ENCODE assay signal across 1 cellular context in the genomic region with DNA sequence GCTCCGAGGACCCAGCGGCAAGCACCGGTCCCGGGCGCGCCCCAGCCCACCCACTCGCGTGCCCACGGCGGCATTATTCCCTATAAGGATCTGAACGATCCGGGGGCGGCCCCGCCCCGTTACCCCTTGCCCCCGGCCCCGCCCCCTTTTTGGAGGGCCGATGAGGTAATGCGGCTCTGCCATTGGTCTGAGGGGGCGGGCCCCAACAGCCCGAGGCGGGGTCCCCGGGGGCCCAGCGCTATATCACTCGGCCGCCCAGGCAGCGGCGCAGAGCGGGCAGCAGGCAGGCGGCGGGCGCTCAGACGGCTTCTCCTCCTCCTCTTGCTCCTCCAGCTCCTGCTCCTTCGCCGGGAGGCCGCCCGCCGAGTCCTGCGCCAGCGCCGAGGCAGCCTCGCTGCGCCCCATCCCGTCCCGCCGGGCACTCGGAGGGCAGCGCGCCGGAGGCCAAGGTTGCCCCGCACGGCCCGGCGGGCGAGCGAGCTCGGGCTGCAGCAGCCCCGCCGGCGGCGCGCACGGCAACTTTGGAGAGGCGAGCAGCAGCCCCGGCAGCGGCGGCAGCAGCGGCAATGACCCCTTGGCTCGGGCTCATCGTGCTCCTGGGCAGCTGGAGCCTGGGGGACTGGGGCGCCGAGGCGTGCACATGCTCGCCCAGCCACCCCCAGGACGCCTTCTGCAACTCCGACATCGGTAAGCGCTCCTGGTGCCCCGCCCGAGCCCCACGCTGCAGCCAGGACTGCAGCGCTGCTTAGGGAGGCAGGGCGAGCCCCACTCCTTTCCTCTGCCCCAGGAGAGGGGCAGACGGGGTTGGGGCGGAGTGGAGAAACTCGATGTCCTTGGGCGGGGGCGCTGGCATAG.
TF ChIP-seq lines count a peak whose summit lies in the region.

Gene TIMP3, plus strand, starts transcription at position 270 of the 855 bp plus-strand sequence. Its CDS starts 297 bp downstream, at position 567.

TF ChIP-seq in HepG2, 621 proteins besides CTCF, POLR2A, EP300 and RAD21 (continued from another document and continues in another):
- TF ChIP-seq ZHX2 (IDR thresholded peaks at IDR 0.05; ENCODE audit: low read depth) = no peak
- TF ChIP-seq ZHX2 (CRISPR knock-in tag; IDR thresholded peaks at IDR 0.05; ENCODE audit: borderline replicate concordance) = 0 out of 2 replicates have a peak, but pooled peaks have one; percentile 28
- TF ChIP-seq, protein P1, sequence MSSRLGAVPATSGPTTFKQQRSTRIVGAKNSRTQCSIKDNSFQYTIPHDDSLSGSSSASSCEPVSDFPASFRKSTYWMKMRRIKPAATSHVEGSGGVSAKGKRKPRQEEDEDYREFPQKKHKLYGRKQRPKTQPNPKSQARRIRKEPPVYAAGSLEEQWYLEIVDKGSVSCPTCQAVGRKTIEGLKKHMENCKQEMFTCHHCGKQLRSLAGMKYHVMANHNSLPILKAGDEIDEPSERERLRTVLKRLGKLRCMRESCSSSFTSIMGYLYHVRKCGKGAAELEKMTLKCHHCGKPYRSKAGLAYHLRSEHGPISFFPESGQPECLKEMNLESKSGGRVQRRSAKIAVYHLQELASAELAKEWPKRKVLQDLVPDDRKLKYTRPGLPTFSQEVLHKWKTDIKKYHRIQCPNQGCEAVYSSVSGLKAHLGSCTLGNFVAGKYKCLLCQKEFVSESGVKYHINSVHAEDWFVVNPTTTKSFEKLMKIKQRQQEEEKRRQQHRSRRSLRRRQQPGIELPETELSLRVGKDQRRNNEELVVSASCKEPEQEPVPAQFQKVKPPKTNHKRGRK (CRISPR knock-in tag; IDR thresholded peaks at IDR 0.05) = no peak
- TF ChIP-seq ZNF224 (CRISPR knock-in tag; IDR thresholded peaks at IDR 0.05) = no peak
- no peak for TF ChIP-seq ZBTB4 (CRISPR knock-in tag; IDR thresholded peaks at IDR 0.05; ENCODE audit: borderline replicate concordance)
- TF ChIP-seq, protein P2, sequence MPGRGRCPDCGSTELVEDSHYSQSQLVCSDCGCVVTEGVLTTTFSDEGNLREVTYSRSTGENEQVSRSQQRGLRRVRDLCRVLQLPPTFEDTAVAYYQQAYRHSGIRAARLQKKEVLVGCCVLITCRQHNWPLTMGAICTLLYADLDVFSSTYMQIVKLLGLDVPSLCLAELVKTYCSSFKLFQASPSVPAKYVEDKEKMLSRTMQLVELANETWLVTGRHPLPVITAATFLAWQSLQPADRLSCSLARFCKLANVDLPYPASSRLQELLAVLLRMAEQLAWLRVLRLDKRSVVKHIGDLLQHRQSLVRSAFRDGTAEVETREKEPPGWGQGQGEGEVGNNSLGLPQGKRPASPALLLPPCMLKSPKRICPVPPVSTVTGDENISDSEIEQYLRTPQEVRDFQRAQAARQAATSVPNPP (CRISPR knock-in tag; IDR thresholded peaks at IDR 0.05) = no peak
- TF ChIP-seq ELK4 (CRISPR knock-in tag; IDR thresholded peaks at IDR 0.05; ENCODE audit: borderline replicate concordance) = no peak
- TF ChIP-seq KMT2A (CRISPR knock-in tag; IDR thresholded peaks at IDR 0.05) = no peak
- TF ChIP-seq MTA1 (CRISPR knock-in tag; IDR thresholded peaks at IDR 0.05; ENCODE audit: borderline replicate concordance) = no peak
- no peak for TF ChIP-seq JDP2 (CRISPR knock-in tag; IDR thresholded peaks at IDR 0.05; ENCODE audit: borderline replicate concordance)
- TF ChIP-seq NKX3-1 (CRISPR knock-in tag; IDR thresholded peaks at IDR 0.05) = no peak
- no peak for TF ChIP-seq REPIN1 (CRISPR knock-in tag; IDR thresholded peaks at IDR 0.05; ENCODE audit: borderline replicate concordance, low read depth)
- TF ChIP-seq, protein P3, sequence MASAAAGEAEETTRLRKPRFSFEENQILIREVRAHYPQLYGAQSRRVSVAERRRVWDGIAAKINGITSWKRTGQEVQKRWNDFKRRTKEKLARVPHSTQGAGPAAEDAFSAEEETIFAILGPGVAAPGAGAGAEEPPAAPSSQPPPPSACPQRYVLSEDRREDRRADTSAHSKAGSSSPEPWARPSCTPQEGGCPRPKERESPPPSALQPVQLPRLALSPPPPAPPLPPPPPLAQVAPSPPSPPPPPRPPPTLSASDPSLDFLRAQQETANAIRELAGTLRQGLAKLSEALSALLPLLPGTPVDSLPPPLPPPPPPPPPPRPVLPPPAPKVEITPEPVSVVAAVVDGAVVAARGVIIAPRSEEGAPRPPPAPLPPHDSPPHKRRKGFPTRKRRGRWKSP (CRISPR knock-in tag; IDR thresholded peaks at IDR 0.05) = no peak
- TF ChIP-seq, protein P4, sequence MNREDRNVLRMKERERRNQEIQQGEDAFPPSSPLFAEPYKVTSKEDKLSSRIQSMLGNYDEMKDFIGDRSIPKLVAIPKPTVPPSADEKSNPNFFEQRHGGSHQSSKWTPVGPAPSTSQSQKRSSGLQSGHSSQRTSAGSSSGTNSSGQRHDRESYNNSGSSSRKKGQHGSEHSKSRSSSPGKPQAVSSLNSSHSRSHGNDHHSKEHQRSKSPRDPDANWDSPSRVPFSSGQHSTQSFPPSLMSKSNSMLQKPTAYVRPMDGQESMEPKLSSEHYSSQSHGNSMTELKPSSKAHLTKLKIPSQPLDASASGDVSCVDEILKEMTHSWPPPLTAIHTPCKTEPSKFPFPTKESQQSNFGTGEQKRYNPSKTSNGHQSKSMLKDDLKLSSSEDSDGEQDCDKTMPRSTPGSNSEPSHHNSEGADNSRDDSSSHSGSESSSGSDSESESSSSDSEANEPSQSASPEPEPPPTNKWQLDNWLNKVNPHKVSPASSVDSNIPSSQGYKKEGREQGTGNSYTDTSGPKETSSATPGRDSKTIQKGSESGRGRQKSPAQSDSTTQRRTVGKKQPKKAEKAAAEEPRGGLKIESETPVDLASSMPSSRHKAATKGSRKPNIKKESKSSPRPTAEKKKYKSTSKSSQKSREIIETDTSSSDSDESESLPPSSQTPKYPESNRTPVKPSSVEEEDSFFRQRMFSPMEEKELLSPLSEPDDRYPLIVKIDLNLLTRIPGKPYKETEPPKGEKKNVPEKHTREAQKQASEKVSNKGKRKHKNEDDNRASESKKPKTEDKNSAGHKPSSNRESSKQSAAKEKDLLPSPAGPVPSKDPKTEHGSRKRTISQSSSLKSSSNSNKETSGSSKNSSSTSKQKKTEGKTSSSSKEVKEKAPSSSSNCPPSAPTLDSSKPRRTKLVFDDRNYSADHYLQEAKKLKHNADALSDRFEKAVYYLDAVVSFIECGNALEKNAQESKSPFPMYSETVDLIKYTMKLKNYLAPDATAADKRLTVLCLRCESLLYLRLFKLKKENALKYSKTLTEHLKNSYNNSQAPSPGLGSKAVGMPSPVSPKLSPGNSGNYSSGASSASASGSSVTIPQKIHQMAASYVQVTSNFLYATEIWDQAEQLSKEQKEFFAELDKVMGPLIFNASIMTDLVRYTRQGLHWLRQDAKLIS (CRISPR knock-in tag; IDR thresholded peaks at IDR 0.05) = no peak; the same call in 1 of the 2 replicates
- TF ChIP-seq TSC22D2 (CRISPR knock-in tag; IDR thresholded peaks at IDR 0.05; ENCODE audit: borderline replicate concordance) = no peak
- TF ChIP-seq STAG1 (CRISPR knock-in tag; IDR thresholded peaks at IDR 0.05) = no peak
- TF ChIP-seq MEIS2 (CRISPR knock-in tag; IDR thresholded peaks at IDR 0.05) = peak; percentile 40; the same call in 1 of the 2 replicates
- peak; percentile 34; the same call in 1 of the 2 replicates for TF ChIP-seq ARNT2 (CRISPR knock-in tag; IDR thresholded peaks at IDR 0.05; ENCODE audit: low read depth)
- TF ChIP-seq ZSCAN31 (CRISPR knock-in tag; IDR thresholded peaks at IDR 0.05; ENCODE audit: low read depth) = peak; percentile 68; the same call in 1 of the 2 replicates
- no peak for TF ChIP-seq ZNF281 (CRISPR knock-in tag; IDR thresholded peaks at IDR 0.05; ENCODE audit: borderline replicate concordance)
- no peak for TF ChIP-seq KLF11 (CRISPR knock-in tag; IDR thresholded peaks at IDR 0.05)
- no peak; the same call in 1 of the 2 replicates for TF ChIP-seq ZNF780A (CRISPR knock-in tag; IDR thresholded peaks at IDR 0.05)
- no peak for TF ChIP-seq BORCS8-MEF2B (CRISPR knock-in tag; IDR thresholded peaks at IDR 0.05)
- TF ChIP-seq TBL1XR1 (IDR thresholded peaks at IDR 0.05; ENCODE audit: borderline replicate concordance, low read length, partially characterized antibody) = no peak
- no peak for TF ChIP-seq PHF21A (CRISPR knock-in tag; IDR thresholded peaks at IDR 0.05)
- no peak for TF ChIP-seq MYNN (CRISPR knock-in tag; IDR thresholded peaks at IDR 0.05; ENCODE audit: low read depth)
